Comparison of ENCODE assay signal across 1 cellular context in the genomic region with DNA sequence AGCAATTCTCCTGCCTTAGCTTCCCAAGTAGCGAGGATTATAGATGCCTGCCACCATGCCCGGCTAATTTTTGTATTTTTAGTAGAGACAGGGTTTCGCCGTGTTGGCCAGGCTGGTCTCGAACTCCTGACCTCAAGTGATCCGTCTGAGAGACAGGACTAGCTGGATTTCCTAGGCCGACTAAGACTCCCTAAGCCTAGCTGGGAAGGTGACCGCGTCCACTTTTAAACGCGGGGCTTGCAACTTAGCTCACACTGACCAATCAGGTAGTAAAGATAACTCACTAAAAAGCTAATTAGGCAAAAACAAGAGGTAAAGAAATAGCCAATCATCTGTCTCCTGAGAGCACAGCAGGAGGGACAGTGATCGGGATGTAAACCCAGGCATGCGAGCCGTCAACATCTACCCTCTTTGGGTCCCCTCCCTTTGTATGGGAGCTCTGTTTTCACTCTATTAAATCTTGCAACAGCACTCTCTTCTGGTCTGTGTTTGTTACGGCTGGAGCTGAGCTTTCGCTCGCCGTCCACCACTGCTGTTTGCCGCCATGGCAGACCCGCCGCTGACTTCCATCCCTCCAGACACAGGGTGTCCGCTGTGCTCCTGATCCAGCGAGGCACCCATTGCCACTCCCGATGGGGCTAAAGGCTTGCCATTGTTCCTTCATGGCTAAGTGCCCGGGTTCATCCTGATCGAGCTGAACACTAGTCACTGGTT. TPM values are rescaled to one million over a fixed set of nuclear protein-coding genes. Genes with fewer than 3 reads are reported as not detected.
"Had no signal": no experiment of that assay in that cellular context is flagged by ENCODE, and none has a peak within 500 bp of the region (broad histone marks: within the 10 kb centered on the region; RNA-seq: fewer than 3 reads in every experiment).

No MANE protein-coding gene starts in this region.

RNA-seq across cellular contexts. Expression of a gene that starts 39.3 kb away (rescaled TPM):
- total RNA-seq: glomerular endothelial cell had no signal
